Comparison of ENCODE assay signal across 20 cellular contexts in the genomic region with DNA sequence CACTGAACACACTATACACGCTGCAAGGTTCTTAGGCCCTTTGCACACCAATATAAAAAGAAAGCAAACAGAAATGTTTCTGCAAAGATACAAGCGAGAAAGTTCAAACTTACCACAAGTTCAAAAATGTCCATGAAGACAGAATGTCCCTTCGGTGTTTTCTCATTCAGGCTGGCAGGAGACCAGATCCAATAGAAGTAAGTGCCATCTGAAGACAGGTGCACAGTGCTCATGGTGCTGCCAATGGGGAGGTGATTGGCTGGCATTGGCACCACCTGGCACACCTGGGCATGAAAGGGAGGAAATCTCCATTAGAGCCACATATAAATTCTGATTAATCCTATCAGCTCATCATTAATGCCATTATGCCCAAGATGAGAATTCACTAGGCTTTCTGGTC.
DNase-seq lines count a peak whose midpoint lies in the region; ATAC-seq lines count a peak whose summit lies in the region.
"Had no signal": no experiment of that assay in that cellular context is flagged by ENCODE, and none has a peak within 500 bp of the region (broad histone marks: within the 10 kb centered on the region; RNA-seq: fewer than 3 reads in every experiment).

No MANE protein-coding gene starts in this region.

- DNase-seq in G401 (ENCODE audit: low spot score) (peak; percentile 77), NCI-H774 (lab: John Stamatoyannopoulos, UW) (peak; percentile 42), mucosa of gallbladder (ENCODE audit: low spot score) (peak; percentile 19), NCI-H1092 (lab: John Stamatoyannopoulos, UW) (no peak), superior temporal gyrus (ENCODE audit: extremely low spot score) (no peak), DMS114 treated with DMSO at 0.1 percent for 48 hours (lab: John Stamatoyannopoulos, UW; ENCODE audit: unreplicated experiment) (no peak), iPS-NIHi11 (ENCODE audit: low spot score) (no peak)
- DNase-seq in central memory CD8-positive, alpha-beta T cell (ENCODE audit: low spot score in 2 of 2), result no peak
- DNase-seq: Caco-2, DMS153, HCEC 1CT, KG1, NCI-H146, NCI-H2227 treated with DMSO at 0.1 percent for 48 hours, NCI-H510A treated with DMSO at 0.1 percent for 48 hours, PC-9, SIG-M5 had no signal

- in situ Hi-C loops in G401 (cut with HindIII; ENCODE audit: low sequenced_read_pairs), result no loop called here

- no peak for ATAC-seq in central memory CD8-positive, alpha-beta T cell (replicated peaks; ENCODE audit: extremely low read depth, poor library complexity, severe bottlenecking)
- ATAC-seq: GM12878, SK-N-SH treated with all-trans-retinoic acid at 6 μM for 48 hours had no signal

- peaks cover 9% of the 10 kb centered on the region for H3K4me1 Mint-ChIP-seq in central memory CD8-positive, alpha-beta T cell

- no peaks in the 10 kb centered on the region for H3K27me3 Mint-ChIP-seq in central memory CD8-positive, alpha-beta T cell
- H3K27me3 Mint-ChIP-seq: B cell had no signal

- H3K27ac Mint-ChIP-seq in central memory CD8-positive, alpha-beta T cell (ENCODE audit: low read depth), result peak overlapping the region; percentile 25
- H3K27ac Mint-ChIP-seq: B cell had no signal

- H3K9me3 Mint-ChIP-seq in central memory CD8-positive, alpha-beta T cell, result no peaks in the 10 kb centered on the region

- no peak overlapping the region for H3K4me3 Mint-ChIP-seq in central memory CD8-positive, alpha-beta T cell
- H3K4me3 Mint-ChIP-seq: B cell had no signal

- peaks cover 25% of the 10 kb centered on the region for H3K36me3 Mint-ChIP-seq in central memory CD8-positive, alpha-beta T cell (ENCODE audit: insufficient read depth)

Comparison
In these comparisons a context has a peak if more than half of its experiments do, and no peak if none do; other contexts are left out.
1. DNase-seq: peak in G401 (single experiment), NCI-H774 (single experiment) and mucosa of gallbladder (single experiment); none in central memory CD8-positive, alpha-beta T cell (0 of 2), NCI-H1092 (single experiment), superior temporal gyrus (single experiment), DMS114 treated with DMSO at 0.1 percent for 48 hours (single experiment) and iPS-NIHi11 (single experiment).